Comparison of ENCODE assay signal across 20 cellular contexts in the genomic region with DNA sequence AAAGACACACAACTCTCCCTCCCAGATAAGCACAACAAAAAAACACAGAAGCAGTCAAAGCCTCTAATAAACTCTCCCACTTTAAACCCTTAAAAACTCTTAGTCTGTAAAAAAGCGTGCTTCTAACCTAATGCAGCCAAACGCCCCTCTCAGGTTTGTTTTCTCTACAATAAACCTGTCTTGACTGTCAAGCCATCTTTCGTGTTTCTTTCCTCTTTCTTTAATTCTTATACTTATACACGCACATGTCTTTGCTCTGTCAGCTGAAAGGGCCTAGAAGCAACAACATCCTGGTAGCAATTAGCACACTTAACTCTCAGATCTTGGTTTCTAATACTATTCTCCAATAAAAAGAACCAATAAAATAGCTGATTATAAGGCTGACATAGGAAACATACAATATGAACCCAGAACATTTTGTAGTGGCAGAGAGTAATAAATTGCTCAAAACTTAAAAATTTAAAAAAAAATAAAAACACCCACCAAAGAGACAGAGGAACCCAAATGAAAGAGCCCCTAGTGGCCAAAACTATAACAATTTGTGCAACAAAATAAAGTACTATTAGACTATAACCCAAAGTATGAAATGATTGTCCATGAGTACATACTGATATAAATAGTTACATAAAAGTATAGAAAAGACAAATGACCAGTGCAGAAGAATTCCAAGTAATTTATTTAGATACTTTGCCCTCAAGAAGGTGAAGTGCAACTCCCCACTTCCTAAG.
A peak's percentile ranks its signal among the peaks of the same experiment; 100 is the strongest.
DNase-seq lines count a peak whose midpoint lies in the region; ATAC-seq and TF ChIP-seq lines count a peak whose summit lies in the region.
"Had no signal": no experiment of that assay in that cellular context is flagged by ENCODE, and none has a peak within 500 bp of the region (broad histone marks: within the 10 kb centered on the region; RNA-seq: fewer than 3 reads in every experiment).

No MANE protein-coding gene starts in this region.

- POLR2A ChIA-PET in SK-N-SH (lab: Yijun Ruan, JAX): no interaction called here

- H3K79me2 ChIP-seq in SK-N-SH (ENCODE audit: insufficient read depth) (no peaks in the 10 kb centered on the region), OCI-LY3 (ENCODE audit: low read length) (no peaks in the 10 kb centered on the region)

- H3K4me3 ChIP-seq in SK-N-SH (ENCODE audit: low read depth in 2 of 2, low read length in 1 of 2): no peak overlapping the region
- H3K4me3 ChIP-seq in OCI-LY3 (ENCODE audit: low read length): no peak overlapping the region
- no peak overlapping the region for H3K4me3 ChIP-seq in colonic mucosa
- H3K4me3 ChIP-seq: esophagus squamous epithelium, stomach had no signal

- H3K4me3 Mint-ChIP-seq in endothelial cell (ENCODE audit: unreplicated experiment): no peak overlapping the region
- H3K4me3 Mint-ChIP-seq in progenitor cell of endocrine pancreas (ENCODE audit: low read depth): no peak overlapping the region
- H3K4me3 Mint-ChIP-seq: brain; CD4-positive, alpha-beta T cell; natural killer cell treated with Interleukin-12 subunit alpha and Interleukin-12 subunit beta and Interleukin-15 and Interleukin-18, amount 100 ng/mL, for 72 hours had no signal

- DNase-seq in SK-N-SH: no peak
- no peak for DNase-seq in endothelial cell (ENCODE audit: low spot score)
- DNase-seq in progenitor cell of endocrine pancreas (ENCODE audit: low spot score, unreplicated experiment): no peak
- no peak for DNase-seq in omental fat pad (ENCODE audit: low spot score)
- no peak for DNase-seq in colonic mucosa
- no peak for DNase-seq in stimulated activated naive CD4-positive, alpha-beta T cell (lab: John Stamatoyannopoulos, UW)
- DNase-seq: activated CD4-positive, alpha-beta T cell treated with anti-CD3 and anti-CD28 coated beads, Interleukin-2, amount 50 U/mL, for 1 hour; activated naive CD4-positive, alpha-beta T cell treated with anti-CD3 and anti-CD28 coated beads, Interleukin-2, amount 50 U/mL, for 16 hours; CD4-positive, alpha-beta T cell; esophagus squamous epithelium; GOT3; KG1; mesenchymal stem cell; NCI-H1417; NCI-H2227 treated with DMSO at 0.1 percent for 48 hours; stomach had no signal

- H3K9ac ChIP-seq in SK-N-SH: no peak overlapping the region
- no peak overlapping the region for H3K9ac ChIP-seq in OCI-LY3 (ENCODE audit: low read length)
- no peak overlapping the region for H3K9ac ChIP-seq in colonic mucosa (ENCODE audit: low read depth in 2 of 2, low read length in 2 of 2)

- no peaks in the 10 kb centered on the region for H3K4me1 ChIP-seq in SK-N-SH (ENCODE audit: control insufficient read depth in 1 of 2, insufficient read depth in 2 of 2, low read depth in 1 of 2, low read length in 1 of 2)
- H3K4me1 ChIP-seq in OCI-LY3 (ENCODE audit: low read length): no peaks in the 10 kb centered on the region
- H3K4me1 ChIP-seq in colonic mucosa: no peaks in the 10 kb centered on the region
- H3K4me1 ChIP-seq: esophagus squamous epithelium, stomach had no signal

- H3K27ac ChIP-seq in SK-N-SH (ENCODE audit: low read depth in 2 of 2, low read length in 1 of 2) (no peak overlapping the region), OCI-LY3 (ENCODE audit: low read length) (no peak overlapping the region), colonic mucosa (no peak overlapping the region)
- H3K27ac ChIP-seq: esophagus squamous epithelium, stomach had no signal

- no peak overlapping the region for H2AFZ ChIP-seq in SK-N-SH (ENCODE audit: low read depth)
- no peak overlapping the region for H2AFZ ChIP-seq in OCI-LY3 (ENCODE audit: low read depth, low read length)

- WGBS in SK-N-SH (ENCODE audit: low lambda C conversion rate): 22% methylated on average over 4 of the region's 4 CpGs

- no peaks in the 10 kb centered on the region for H4K20me1 ChIP-seq in SK-N-SH (ENCODE audit: insufficient read depth)
- H4K20me1 ChIP-seq in OCI-LY3 (ENCODE audit: insufficient read depth, low read length): no peaks in the 10 kb centered on the region

- H3K4me2 ChIP-seq in SK-N-SH (no peak overlapping the region), OCI-LY3 (ENCODE audit: low read length) (no peak overlapping the region)

- CTCF ChIA-PET in SK-N-SH (lab: Yijun Ruan, JAX): interaction anchor here (0.6 to 1.1 kb wide), 2 partner anchors 36 to 888 kb away, joined by 3 read pairs; no protein-coding TSS in a partner anchor

- intact Hi-C loops in colonic mucosa (cut with DNase I): no loop called here

- ATAC-seq in SK-N-SH treated with all-trans-retinoic acid at 6 μM for 48 hours (no peak), omental fat pad (ENCODE audit: low FRiP score) (no peak)
- ATAC-seq: natural killer cell treated with Interleukin-12 subunit alpha and Interleukin-12 subunit beta and Interleukin-15 and Interleukin-18, amount 100 ng/mL, for 72 hours had no signal

- H3F3A ChIP-seq in SK-N-SH (replicated peaks; ENCODE audit: insufficient read depth): peaks cover 3% of the 10 kb centered on the region

- TF ChIP-seq RAD21 in SK-N-SH (IDR thresholded peaks at IDR 0.05; ENCODE audit: low read length): no peak

- no peaks in the 10 kb centered on the region for H3K27me3 ChIP-seq in SK-N-SH (ENCODE audit: insufficient read depth)
- H3K27me3 ChIP-seq in OCI-LY3 (ENCODE audit: low read depth, low read length): no peaks in the 10 kb centered on the region
- H3K27me3 ChIP-seq in colonic mucosa: no peaks in the 10 kb centered on the region
- H3K27me3 ChIP-seq: esophagus squamous epithelium, stomach had no signal

- H3K9me2 ChIP-seq in SK-N-SH: no peaks in the 10 kb centered on the region

- H3K36me3 Mint-ChIP-seq in endothelial cell (ENCODE audit: low read depth, unreplicated experiment): no peaks in the 10 kb centered on the region
- no peaks in the 10 kb centered on the region for H3K36me3 Mint-ChIP-seq in progenitor cell of endocrine pancreas (ENCODE audit: insufficient read depth)
- H3K36me3 Mint-ChIP-seq: brain; natural killer cell treated with Interleukin-12 subunit alpha and Interleukin-12 subunit beta and Interleukin-15 and Interleukin-18, amount 100 ng/mL, for 72 hours had no signal

- no peaks in the 10 kb centered on the region for H3K4me1 Mint-ChIP-seq in endothelial cell (ENCODE audit: unreplicated experiment)
- no peaks in the 10 kb centered on the region for H3K4me1 Mint-ChIP-seq in progenitor cell of endocrine pancreas (ENCODE audit: low read depth)
- H3K4me1 Mint-ChIP-seq: brain had no signal

- H3K9me3 ChIP-seq in SK-N-SH (0 out of 2 replicates have a peak, but pooled peaks cover 11% of the 10 kb centered on the region), OCI-LY3 (ENCODE audit: insufficient read depth, low read length) (no peaks in the 10 kb centered on the region), colonic mucosa (peaks cover 3% of the 10 kb centered on the region)
- H3K9me3 ChIP-seq: esophagus squamous epithelium had no signal

- TF ChIP-seq CTCF in SK-N-SH (IDR thresholded peaks at IDR 0.05) (peak; percentile 50), OCI-LY3 (IDR thresholded peaks at IDR 0.05; ENCODE audit: low read depth, low read length) (peak; percentile 26), endothelial cell (IDR thresholded peaks at IDR 0.05; ENCODE audit: unreplicated experiment) (peak; percentile 71), progenitor cell of endocrine pancreas (IDR thresholded peaks at IDR 0.05; ENCODE audit: unreplicated experiment) (peak; percentile 36), omental fat pad (IDR thresholded peaks at IDR 0.05) (no peak), colonic mucosa (IDR thresholded peaks at IDR 0.05) (no peak)

- no peak for TF ChIP-seq EP300 in SK-N-SH (IDR thresholded peaks at IDR 0.05; ENCODE audit: borderline replicate concordance in 1 of 2, low read depth in 1 of 2, low read length in 1 of 2)

- H3K27me3 Mint-ChIP-seq in endothelial cell (ENCODE audit: unreplicated experiment) (no peaks in the 10 kb centered on the region), progenitor cell of endocrine pancreas (no peaks in the 10 kb centered on the region)
- H3K27me3 Mint-ChIP-seq: CD4-positive, alpha-beta T cell; natural killer cell treated with Interleukin-12 subunit alpha and Interleukin-12 subunit beta and Interleukin-15 and Interleukin-18, amount 100 ng/mL, for 72 hours had no signal

- H3K27ac Mint-ChIP-seq in endothelial cell (ENCODE audit: unreplicated experiment) (no peak overlapping the region), progenitor cell of endocrine pancreas (no peak overlapping the region)
- H3K27ac Mint-ChIP-seq: brain; CD4-positive, alpha-beta T cell; natural killer cell treated with Interleukin-12 subunit alpha and Interleukin-12 subunit beta and Interleukin-15 and Interleukin-18, amount 100 ng/mL, for 72 hours had no signal

- no peaks in the 10 kb centered on the region for H3K9me3 Mint-ChIP-seq in endothelial cell (ENCODE audit: unreplicated experiment)
- peaks cover 29% of the 10 kb centered on the region for H3K9me3 Mint-ChIP-seq in progenitor cell of endocrine pancreas (ENCODE audit: low read depth)

- H3K36me3 ChIP-seq in SK-N-SH (replicated peaks in 1 of 2; ENCODE audit: control insufficient read depth in 1 of 2, insufficient read depth in 2 of 2, low read length in 1 of 2) (no peaks in the 10 kb centered on the region), OCI-LY3 (replicated peaks; ENCODE audit: low read depth, low read length) (no peaks in the 10 kb centered on the region), colonic mucosa (no peaks in the 10 kb centered on the region)
- H3K36me3 ChIP-seq: esophagus squamous epithelium, stomach had no signal

TF ChIP-seq in SK-N-SH, 30 proteins besides CTCF, POLR2A, EP300 and RAD21 (continues in another document):
- TF ChIP-seq MEF2A (IDR thresholded peaks at IDR 0.05; ENCODE audit: borderline replicate concordance, low read depth) (no peak), RCOR1 (IDR thresholded peaks at IDR 0.05; ENCODE audit: low read length) (no peak), FOSL2 (IDR thresholded peaks at IDR 0.05; ENCODE audit: borderline replicate concordance, low read depth) (no peak)

TF ChIP-seq in SK-N-SH treated with all-trans-retinoic acid at 6 μM for 48 hours, 23 proteins besides CTCF, POLR2A, EP300 and RAD21 (continues in another document):
- TF ChIP-seq PPARA (CRISPR knock-in tag; IDR thresholded peaks at IDR 0.05; ENCODE audit: borderline replicate concordance) (no peak), TOX (CRISPR knock-in tag; IDR thresholded peaks at IDR 0.05; ENCODE audit: borderline replicate concordance) (no peak), CSDC2 (CRISPR knock-in tag; IDR thresholded peaks at IDR 0.05) (no peak)
- TF ChIP-seq, protein P1, sequence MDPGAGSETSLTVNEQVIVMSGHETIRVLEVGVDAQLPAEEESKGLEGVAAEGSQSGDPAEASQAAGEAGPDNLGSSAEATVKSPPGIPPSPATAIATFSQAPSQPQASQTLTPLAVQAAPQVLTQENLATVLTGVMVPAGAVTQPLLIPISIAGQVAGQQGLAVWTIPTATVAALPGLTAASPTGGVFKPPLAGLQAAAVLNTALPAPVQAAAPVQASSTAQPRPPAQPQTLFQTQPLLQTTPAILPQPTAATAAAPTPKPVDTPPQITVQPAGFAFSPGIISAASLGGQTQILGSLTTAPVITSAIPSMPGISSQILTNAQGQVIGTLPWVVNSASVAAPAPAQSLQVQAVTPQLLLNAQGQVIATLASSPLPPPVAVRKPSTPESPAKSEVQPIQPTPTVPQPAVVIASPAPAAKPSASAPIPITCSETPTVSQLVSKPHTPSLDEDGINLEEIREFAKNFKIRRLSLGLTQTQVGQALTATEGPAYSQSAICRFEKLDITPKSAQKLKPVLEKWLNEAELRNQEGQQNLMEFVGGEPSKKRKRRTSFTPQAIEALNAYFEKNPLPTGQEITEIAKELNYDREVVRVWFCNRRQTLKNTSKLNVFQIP (CRISPR knock-in tag; IDR thresholded peaks at IDR 0.05; ENCODE audit: borderline replicate concordance, low read depth): no peak

Comparison
In these comparisons a context has a peak if more than half of its experiments do, and no peak if none do; other contexts are left out.
1. CTCF ChIP-seq: peak in SK-N-SH (single experiment), OCI-LY3 (single experiment), endothelial cell (single experiment) and progenitor cell of endocrine pancreas (single experiment); none in omental fat pad (0 of 3) and colonic mucosa (single experiment).